In genomic region chr6:135985471-135985870, GRCh38 we compare ENCODE assay signal across 21 cellular contexts.
A peak's percentile ranks its signal among the peaks of the same experiment; 100 is the strongest.
DNase-seq lines count a peak whose midpoint lies in the region; ATAC-seq and TF ChIP-seq lines count a peak whose summit lies in the region.
"Had no signal": no experiment of that assay in that cellular context is flagged by ENCODE, and none has a peak within 500 bp of the region (broad histone marks: within the 10 kb centered on the region; RNA-seq: fewer than 3 reads in every experiment).

No MANE protein-coding gene starts in this region.

- intact Hi-C loops in MCF 10A (cut with micrococcal nuclease), result no loop called here

- H3K4me3 Mint-ChIP-seq in MCF 10A (ENCODE audit: unreplicated experiment), result no peak overlapping the region
- H3K4me3 Mint-ChIP-seq: CD4-positive, CD25-positive, alpha-beta regulatory T cell had no signal

- H3K27me3 Mint-ChIP-seq in MCF 10A (ENCODE audit: insufficient read depth, unreplicated experiment), result no peaks in the 10 kb centered on the region

- TF ChIP-seq CTCF in astrocyte of the spinal cord (IDR thresholded peaks at IDR 0.05; ENCODE audit: low read depth, low read length) (no peak), retinal pigment epithelial cell (conservative IDR thresholded peaks at IDR 0.05; ENCODE audit: low read depth, low read length) (no peak), MCF 10A (IDR thresholded peaks at IDR 0.05; ENCODE audit: unreplicated experiment) (no peak)

- H3K9me3 Mint-ChIP-seq in MCF 10A (ENCODE audit: unreplicated experiment), result no peaks in the 10 kb centered on the region

- H3K4me3 ChIP-seq in astrocyte of the spinal cord (ENCODE audit: low read depth, low read length) (no peak overlapping the region), retinal pigment epithelial cell (ENCODE audit: low read length) (no peak overlapping the region)
- H3K4me3 ChIP-seq: HAP-1, MG63 had no signal

- peaks cover under 1% of the 10 kb centered on the region for H3K4me1 Mint-ChIP-seq in MCF 10A (ENCODE audit: insufficient read depth, unreplicated experiment)

- no peak for ATAC-seq in GM19328 (IDR thresholded peaks at IDR 0.05; ENCODE audit: unreplicated experiment)
- ATAC-seq in GM21367 (IDR thresholded peaks at IDR 0.05; ENCODE audit: unreplicated experiment), result no peak

- DNase-seq in COLO829 (ENCODE audit: low spot score) (peak; percentile 8), HT1080 (ENCODE audit: low read depth) (peak; percentile 3), astrocyte of the spinal cord (ENCODE audit: low read depth, low spot score) (peak; percentile 19), retinal pigment epithelial cell (ENCODE audit: low read depth) (peak; percentile 7), MCF 10A (ENCODE audit: unreplicated experiment) (no peak)
- DNase-seq: CD4-positive, CD25-positive, alpha-beta regulatory T cell; COR-L47; DMS79; Karpas-422; MG63; NCI-H1417; NCI-H1694 treated with DMSO at 0.1 percent for 48 hours; NCI-H2081 treated with DMSO at 0.1 percent for 48 hours; NCI-H524 treated with DMSO at 0.1 percent for 48 hours; NCI-H82; RPMI8226; SHP77; SK-N-SH had no signal

- no peaks in the 10 kb centered on the region for H3K36me3 Mint-ChIP-seq in MCF 10A (ENCODE audit: insufficient read depth, unreplicated experiment)
- H3K36me3 Mint-ChIP-seq: CD4-positive, CD25-positive, alpha-beta regulatory T cell had no signal

- H3K27ac Mint-ChIP-seq in MCF 10A (ENCODE audit: low read depth, unreplicated experiment), result no peak overlapping the region
- H3K27ac Mint-ChIP-seq: CD4-positive, CD25-positive, alpha-beta regulatory T cell had no signal

- BruUV-seq in MCF 10A (replicated peaks; lab: Mats Ljungman, UMichigan), result no TSS peak

- CTCF ChIA-PET in MCF 10A (lab: Yijun Ruan, JAX), result interaction anchor here (1.0 kb wide), 1 partner anchor 241 kb away, joined by 3 read pairs; no protein-coding TSS in a partner anchor

- POLR2A ChIA-PET in MCF 10A (lab: Yijun Ruan, JAX), result no interaction called here

- in situ Hi-C loops in astrocyte of the spinal cord (cut with HindIII; ENCODE audit: low sequenced_read_pairs), result no loop called here
